11 cellular contexts compared by ENCODE assay signal in genomic region chr13:30619731-30620130, GRCh38. TPM values are rescaled to one million over a fixed set of nuclear protein-coding genes. Genes with fewer than 3 reads are reported as not detected.
DNase-seq lines count a peak whose midpoint lies in the region; ATAC-seq and TF ChIP-seq lines count a peak whose summit lies in the region.
"Had no signal": no experiment of that assay in that cellular context is flagged by ENCODE, and none has a peak within 500 bp of the region (broad histone marks: within the 10 kb centered on the region; RNA-seq: fewer than 3 reads in every experiment).

No MANE protein-coding gene starts in this region.

- H3K9me3 ChIP-seq in CD4-positive, alpha-beta T cell (ENCODE audit: control insufficient read depth, low read length), result no peaks in the 10 kb centered on the region
- H3K9me3 ChIP-seq in HUES6 (ENCODE audit: control insufficient read depth, insufficient read depth, low read depth, low read length) (no peaks in the 10 kb centered on the region), neuron (ENCODE audit: low read length) (no peaks in the 10 kb centered on the region)

- no peaks in the 10 kb centered on the region for H3K27me3 ChIP-seq in CD4-positive, alpha-beta T cell (ENCODE audit: control insufficient read depth, insufficient read depth, low read length)
- no peaks in the 10 kb centered on the region for H3K27me3 ChIP-seq in HUES6 (ENCODE audit: control insufficient read depth, insufficient read depth, low read length)
- H3K27me3 ChIP-seq in neuron (ENCODE audit: insufficient read depth, low read length), result no peaks in the 10 kb centered on the region

- no peak for ATAC-seq in CD4-positive, alpha-beta T cell (ENCODE audit: poor library complexity)
- no peak for ATAC-seq in naive thymus-derived CD8-positive, alpha-beta T cell
- no peak for ATAC-seq in GM21423 (IDR thresholded peaks at IDR 0.05; ENCODE audit: unreplicated experiment)

- no peaks in the 10 kb centered on the region for H3K9me3 Mint-ChIP-seq in CD4-positive, alpha-beta T cell
- H3K9me3 Mint-ChIP-seq in chondrocyte (ENCODE audit: low read depth), result no peaks in the 10 kb centered on the region
- no peaks in the 10 kb centered on the region for H3K9me3 Mint-ChIP-seq in naive thymus-derived CD8-positive, alpha-beta T cell

- H3K27me3 Mint-ChIP-seq in CD4-positive, alpha-beta T cell, result no peaks in the 10 kb centered on the region
- H3K27me3 Mint-ChIP-seq in chondrocyte (ENCODE audit: low read depth), result no peaks in the 10 kb centered on the region
- H3K27me3 Mint-ChIP-seq in naive thymus-derived CD8-positive, alpha-beta T cell, result no peaks in the 10 kb centered on the region

- H3K27ac Mint-ChIP-seq in CD4-positive, alpha-beta T cell, result peak overlapping the region; percentile 39
- H3K27ac Mint-ChIP-seq in chondrocyte (ENCODE audit: unreplicated experiment), result no peak overlapping the region
- H3K27ac Mint-ChIP-seq in naive thymus-derived CD8-positive, alpha-beta T cell, result peak overlapping the region in 4 of 10 donors; percentile 19 to 75 (median 60)

- H3K4me3 ChIP-seq in HUES6 (ENCODE audit: low read depth, low read length), result peak overlapping the region; percentile 33; the same call in 1 of the 2 replicates
- H3K4me3 ChIP-seq in neuron (ENCODE audit: low read length), result peak overlapping the region; percentile 65

- H2AFZ ChIP-seq in neuron (ENCODE audit: low read depth, low read length), result no peak overlapping the region

- no peak overlapping the region for H3K4me3 Mint-ChIP-seq in CD4-positive, alpha-beta T cell
- H3K4me3 Mint-ChIP-seq in chondrocyte (ENCODE audit: unreplicated experiment), result peak overlapping the region; percentile 3
- peak overlapping the region in 1 of 10 donors; percentile 74 for H3K4me3 Mint-ChIP-seq in naive thymus-derived CD8-positive, alpha-beta T cell

- CTCF ChIA-PET in CD4-positive, alpha-beta T cell (lab: Charles Lee), result no interaction called here

- POLR2A ChIA-PET in CD4-positive, alpha-beta T cell (lab: Charles Lee), result no interaction called here
- POLR2A ChIA-PET in naive thymus-derived CD8-positive, alpha-beta T cell (lab: Charles Lee), result no interaction called here

- no peak for DNase-seq in CD4-positive, alpha-beta T cell
- DNase-seq in chondrocyte (ENCODE audit: low spot score) (no peak), NCI-H524 (lab: John Stamatoyannopoulos, UW) (no peak)
- DNase-seq in naive thymus-derived CD8-positive, alpha-beta T cell, result no peak
- DNase-seq in activated CD8-positive, alpha-beta memory T cell treated with anti-CD3 and anti-CD28 coated beads for 24 hours, result no peak
- DNase-seq: GOT3; KG1; stimulated activated CD4-positive, alpha-beta T cell treated with anti-CD3 and anti-CD28 coated beads, Interleukin-4, amount 100 ng/mL, for 1 hour had no signal

- no peak overlapping the region for H3K27ac ChIP-seq in CD4-positive, alpha-beta T cell (ENCODE audit: low read depth, low read length)
- no peak overlapping the region for H3K27ac ChIP-seq in HUES6 (ENCODE audit: low read depth, low read length)

- intact Hi-C loops in CD4-positive, alpha-beta T cell (cut with DNase I, micrococcal nuclease), result loop anchor here (2.0 to 10.0 kb wide), 6 partner anchors 53 to 1025 kb away; partner anchors contain the start of genes KATNAL1 (in 2 of the 2) and SLC7A1 (in 1 of the 2)

- peaks cover 44% of the 10 kb centered on the region for H3K36me3 Mint-ChIP-seq in CD4-positive, alpha-beta T cell (ENCODE audit: low read depth)
- peaks cover 7% of the 10 kb centered on the region for H3K36me3 Mint-ChIP-seq in chondrocyte (ENCODE audit: low read depth)
- peaks cover 3 to 31% (median 4%) of the 10 kb centered on the region in 3 donors for H3K36me3 Mint-ChIP-seq in naive thymus-derived CD8-positive, alpha-beta T cell

- H3K4me1 Mint-ChIP-seq in CD4-positive, alpha-beta T cell (ENCODE audit: low read depth), result peaks cover 34% of the 10 kb centered on the region
- H3K4me1 Mint-ChIP-seq in chondrocyte (ENCODE audit: low read depth), result peaks cover 29% of the 10 kb centered on the region
- H3K4me1 Mint-ChIP-seq in naive thymus-derived CD8-positive, alpha-beta T cell, result peaks cover 6 to 34% (median 28%) of the 10 kb centered on the region in 4 donors

- H3K9ac ChIP-seq in HUES6 (ENCODE audit: low read length), result no peak overlapping the region

- H3K4me1 ChIP-seq in HUES6 (ENCODE audit: control insufficient read depth, insufficient read depth, low read length), result peaks cover 6% of the 10 kb centered on the region; the same call in 1 of the 2 replicates
- peaks cover 34% of the 10 kb centered on the region for H3K4me1 ChIP-seq in neuron (ENCODE audit: insufficient read depth, low read length)

- TF ChIP-seq CTCF in CD4-positive, alpha-beta T cell (IDR thresholded peaks at IDR 0.05), result no peak
- TF ChIP-seq CTCF in chondrocyte (IDR thresholded peaks at IDR 0.05), result no peak

- H3K36me3 ChIP-seq in HUES6 (ENCODE audit: control insufficient read depth, insufficient read depth, low read length) (peaks cover 23% of the 10 kb centered on the region), neuron (ENCODE audit: insufficient read depth, low read length) (peaks cover 22% of the 10 kb centered on the region)

RNA-seq across cellular contexts. Expression of gene USPL1, which starts 2.0 kb away (rescaled TPM):
- 10 to 100 TPM; 41.2 to 42.0 TPM for total RNA-seq in CD4-positive, alpha-beta T cell
- 10.6 to 15.3 TPM (median 11.0 TPM) in 3 replicates for total RNA-seq in chondrocyte
- total RNA-seq in naive thymus-derived CD8-positive, alpha-beta T cell, result 10 to 100 TPM; 29.2 to 31.1 TPM
- 10 to 100 TPM; 13.4 to 17.6 (median 14.2) TPM for polyA plus RNA-seq in naive thymus-derived CD8-positive, alpha-beta T cell
